Comparison of ENCODE assay signal across 1 cellular context in genomic region chr2:69804416-69804815, GRCh38.
TF ChIP-seq lines count a peak whose summit lies in the region.

No MANE protein-coding gene starts in this region.

TF ChIP-seq in endothelial cell of umbilical vein, 7 proteins besides CTCF, POLR2A, EP300 and RAD21 (continued from another document):
- TF ChIP-seq FOS (IDR thresholded peaks at IDR 0.05; ENCODE audit: borderline replicate concordance, insufficient read depth, low read length) (no peak), EZH2 (IDR thresholded peaks at IDR 0.05; ENCODE audit: borderline replicate concordance, low read depth, low read length, severe bottlenecking) (no peak)
TF ChIP-seq in endothelial cell of umbilical vein: peak in this region for 0.
